Comparison of ENCODE assay signal across 8 cellular contexts in the genomic region with DNA sequence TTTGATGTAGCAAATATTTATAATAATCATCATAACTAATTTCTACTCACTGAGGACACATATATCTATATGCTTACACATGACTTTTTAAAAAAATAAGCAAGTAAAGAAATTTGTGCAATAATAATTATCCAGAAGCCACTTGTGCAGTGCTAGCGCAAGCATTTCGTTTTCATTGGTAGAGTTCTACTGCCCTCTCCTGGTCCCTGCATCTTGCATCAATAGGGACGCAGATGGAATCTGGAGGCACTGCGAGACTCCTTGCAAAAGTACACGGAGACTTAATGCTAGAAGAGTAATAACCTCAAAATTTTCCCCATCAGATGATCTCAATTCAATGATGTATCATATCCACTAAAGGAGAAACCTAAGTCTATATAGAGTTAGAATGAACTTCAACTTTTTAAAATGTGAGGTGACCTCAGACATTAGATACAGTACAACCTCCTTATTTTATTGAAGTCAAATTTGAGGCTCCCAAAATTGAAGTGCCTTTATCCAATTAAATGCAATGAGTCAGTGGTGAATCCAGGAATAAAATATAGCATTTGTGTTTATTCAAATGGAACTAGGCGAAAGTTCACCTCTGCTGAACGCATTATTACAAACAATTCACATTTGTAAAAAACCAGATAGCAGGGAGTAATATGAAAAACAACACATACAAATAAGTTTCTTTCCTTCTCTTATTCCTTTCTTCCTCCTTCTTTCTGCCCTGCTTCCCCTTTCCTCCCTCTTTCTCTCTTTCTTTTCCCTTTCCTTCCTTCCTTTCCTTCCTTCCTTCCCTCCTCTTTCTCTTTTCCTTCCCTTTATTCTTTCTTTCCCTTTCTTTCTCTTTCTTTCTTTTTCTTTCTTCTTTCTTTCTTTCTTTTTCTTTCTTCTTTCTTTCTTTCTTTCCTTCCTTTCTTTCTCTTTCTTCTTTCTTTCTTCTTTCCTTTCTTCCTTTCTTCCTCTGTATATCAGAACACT.
A peak's percentile ranks its signal among the peaks of the same experiment; 100 is the strongest.
DNase-seq lines count a peak whose midpoint lies in the region; ATAC-seq and TF ChIP-seq lines count a peak whose summit lies in the region.

No MANE protein-coding gene starts in this region.

- DNase-seq in CD1c-positive myeloid dendritic cell (ENCODE audit: extremely low spot score) (peak; percentile 68), NCI-H2171 treated with DMSO at 0.1 percent for 48 hours (lab: John Stamatoyannopoulos, UW) (peak; percentile 40), lung microvascular endothelial cell (ENCODE audit: low read depth in 2 of 2) (peak; percentile 87 to 89), stromal cell of bone marrow (ENCODE audit: low read depth) (peak; percentile 86)
- peak; percentile 13 for DNase-seq in effector CD4-positive, alpha-beta T cell

- no peak overlapping the region for H3K27ac ChIP-seq in VCaP

- peak; percentile 86 for TF ChIP-seq CTCF in VCaP (conservative IDR thresholded peaks at IDR 0.05)

- peak; percentile 75 for ATAC-seq in GM18873 (IDR thresholded peaks at IDR 0.05; ENCODE audit: low FRiP score, unreplicated experiment)
- peak; percentile 68 for ATAC-seq in HG03108 (IDR thresholded peaks at IDR 0.05; ENCODE audit: unreplicated experiment)

Comparison
In these comparisons a context has a peak if more than half of its experiments do, and no peak if none do; other contexts are left out.
1. DNase-seq: peak in every context shown above with its lines; median percentile 88 in lung microvascular endothelial cell; 86 in stromal cell of bone marrow; 68 in CD1c-positive myeloid dendritic cell; 40 in NCI-H2171 treated with DMSO at 0.1 percent for 48 hours; 13 in effector CD4-positive, alpha-beta T cell.